ENCODE assay signal across 1 cellular context in genomic region chr6:170026272-170027110, GRCh38.
TF ChIP-seq lines count a peak whose summit lies in the region.

No MANE protein-coding gene starts in this region.

TF ChIP-seq in GM23338, 12 proteins besides CTCF, POLR2A, EP300 and RAD21 (continued from another document):
- TF ChIP-seq, protein P1, sequence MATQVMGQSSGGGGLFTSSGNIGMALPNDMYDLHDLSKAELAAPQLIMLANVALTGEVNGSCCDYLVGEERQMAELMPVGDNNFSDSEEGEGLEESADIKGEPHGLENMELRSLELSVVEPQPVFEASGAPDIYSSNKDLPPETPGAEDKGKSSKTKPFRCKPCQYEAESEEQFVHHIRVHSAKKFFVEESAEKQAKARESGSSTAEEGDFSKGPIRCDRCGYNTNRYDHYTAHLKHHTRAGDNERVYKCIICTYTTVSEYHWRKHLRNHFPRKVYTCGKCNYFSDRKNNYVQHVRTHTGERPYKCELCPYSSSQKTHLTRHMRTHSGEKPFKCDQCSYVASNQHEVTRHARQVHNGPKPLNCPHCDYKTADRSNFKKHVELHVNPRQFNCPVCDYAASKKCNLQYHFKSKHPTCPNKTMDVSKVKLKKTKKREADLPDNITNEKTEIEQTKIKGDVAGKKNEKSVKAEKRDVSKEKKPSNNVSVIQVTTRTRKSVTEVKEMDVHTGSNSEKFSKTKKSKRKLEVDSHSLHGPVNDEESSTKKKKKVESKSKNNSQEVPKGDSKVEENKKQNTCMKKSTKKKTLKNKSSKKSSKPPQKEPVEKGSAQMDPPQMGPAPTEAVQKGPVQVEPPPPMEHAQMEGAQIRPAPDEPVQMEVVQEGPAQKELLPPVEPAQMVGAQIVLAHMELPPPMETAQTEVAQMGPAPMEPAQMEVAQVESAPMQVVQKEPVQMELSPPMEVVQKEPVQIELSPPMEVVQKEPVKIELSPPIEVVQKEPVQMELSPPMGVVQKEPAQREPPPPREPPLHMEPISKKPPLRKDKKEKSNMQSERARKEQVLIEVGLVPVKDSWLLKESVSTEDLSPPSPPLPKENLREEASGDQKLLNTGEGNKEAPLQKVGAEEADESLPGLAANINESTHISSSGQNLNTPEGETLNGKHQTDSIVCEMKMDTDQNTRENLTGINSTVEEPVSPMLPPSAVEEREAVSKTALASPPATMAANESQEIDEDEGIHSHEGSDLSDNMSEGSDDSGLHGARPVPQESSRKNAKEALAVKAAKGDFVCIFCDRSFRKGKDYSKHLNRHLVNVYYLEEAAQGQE (IDR thresholded peaks at IDR 0.05; ENCODE audit: unreplicated experiment) = no peak
- TF ChIP-seq STAT1 (IDR thresholded peaks at IDR 0.05; ENCODE audit: unreplicated experiment) (no peak), EZH2 (IDR thresholded peaks at IDR 0.05; ENCODE audit: low read depth, unreplicated experiment) (no peak), ZNF114 (CRISPR knock-in tag; IDR thresholded peaks at IDR 0.05) (no peak), EZH2phosphoT487 (IDR thresholded peaks at IDR 0.05; ENCODE audit: unreplicated experiment) (no peak), ZNF331 (CRISPR knock-in tag; IDR thresholded peaks at IDR 0.05; ENCODE audit: low read depth) (no peak)
- TF ChIP-seq, protein P2, sequence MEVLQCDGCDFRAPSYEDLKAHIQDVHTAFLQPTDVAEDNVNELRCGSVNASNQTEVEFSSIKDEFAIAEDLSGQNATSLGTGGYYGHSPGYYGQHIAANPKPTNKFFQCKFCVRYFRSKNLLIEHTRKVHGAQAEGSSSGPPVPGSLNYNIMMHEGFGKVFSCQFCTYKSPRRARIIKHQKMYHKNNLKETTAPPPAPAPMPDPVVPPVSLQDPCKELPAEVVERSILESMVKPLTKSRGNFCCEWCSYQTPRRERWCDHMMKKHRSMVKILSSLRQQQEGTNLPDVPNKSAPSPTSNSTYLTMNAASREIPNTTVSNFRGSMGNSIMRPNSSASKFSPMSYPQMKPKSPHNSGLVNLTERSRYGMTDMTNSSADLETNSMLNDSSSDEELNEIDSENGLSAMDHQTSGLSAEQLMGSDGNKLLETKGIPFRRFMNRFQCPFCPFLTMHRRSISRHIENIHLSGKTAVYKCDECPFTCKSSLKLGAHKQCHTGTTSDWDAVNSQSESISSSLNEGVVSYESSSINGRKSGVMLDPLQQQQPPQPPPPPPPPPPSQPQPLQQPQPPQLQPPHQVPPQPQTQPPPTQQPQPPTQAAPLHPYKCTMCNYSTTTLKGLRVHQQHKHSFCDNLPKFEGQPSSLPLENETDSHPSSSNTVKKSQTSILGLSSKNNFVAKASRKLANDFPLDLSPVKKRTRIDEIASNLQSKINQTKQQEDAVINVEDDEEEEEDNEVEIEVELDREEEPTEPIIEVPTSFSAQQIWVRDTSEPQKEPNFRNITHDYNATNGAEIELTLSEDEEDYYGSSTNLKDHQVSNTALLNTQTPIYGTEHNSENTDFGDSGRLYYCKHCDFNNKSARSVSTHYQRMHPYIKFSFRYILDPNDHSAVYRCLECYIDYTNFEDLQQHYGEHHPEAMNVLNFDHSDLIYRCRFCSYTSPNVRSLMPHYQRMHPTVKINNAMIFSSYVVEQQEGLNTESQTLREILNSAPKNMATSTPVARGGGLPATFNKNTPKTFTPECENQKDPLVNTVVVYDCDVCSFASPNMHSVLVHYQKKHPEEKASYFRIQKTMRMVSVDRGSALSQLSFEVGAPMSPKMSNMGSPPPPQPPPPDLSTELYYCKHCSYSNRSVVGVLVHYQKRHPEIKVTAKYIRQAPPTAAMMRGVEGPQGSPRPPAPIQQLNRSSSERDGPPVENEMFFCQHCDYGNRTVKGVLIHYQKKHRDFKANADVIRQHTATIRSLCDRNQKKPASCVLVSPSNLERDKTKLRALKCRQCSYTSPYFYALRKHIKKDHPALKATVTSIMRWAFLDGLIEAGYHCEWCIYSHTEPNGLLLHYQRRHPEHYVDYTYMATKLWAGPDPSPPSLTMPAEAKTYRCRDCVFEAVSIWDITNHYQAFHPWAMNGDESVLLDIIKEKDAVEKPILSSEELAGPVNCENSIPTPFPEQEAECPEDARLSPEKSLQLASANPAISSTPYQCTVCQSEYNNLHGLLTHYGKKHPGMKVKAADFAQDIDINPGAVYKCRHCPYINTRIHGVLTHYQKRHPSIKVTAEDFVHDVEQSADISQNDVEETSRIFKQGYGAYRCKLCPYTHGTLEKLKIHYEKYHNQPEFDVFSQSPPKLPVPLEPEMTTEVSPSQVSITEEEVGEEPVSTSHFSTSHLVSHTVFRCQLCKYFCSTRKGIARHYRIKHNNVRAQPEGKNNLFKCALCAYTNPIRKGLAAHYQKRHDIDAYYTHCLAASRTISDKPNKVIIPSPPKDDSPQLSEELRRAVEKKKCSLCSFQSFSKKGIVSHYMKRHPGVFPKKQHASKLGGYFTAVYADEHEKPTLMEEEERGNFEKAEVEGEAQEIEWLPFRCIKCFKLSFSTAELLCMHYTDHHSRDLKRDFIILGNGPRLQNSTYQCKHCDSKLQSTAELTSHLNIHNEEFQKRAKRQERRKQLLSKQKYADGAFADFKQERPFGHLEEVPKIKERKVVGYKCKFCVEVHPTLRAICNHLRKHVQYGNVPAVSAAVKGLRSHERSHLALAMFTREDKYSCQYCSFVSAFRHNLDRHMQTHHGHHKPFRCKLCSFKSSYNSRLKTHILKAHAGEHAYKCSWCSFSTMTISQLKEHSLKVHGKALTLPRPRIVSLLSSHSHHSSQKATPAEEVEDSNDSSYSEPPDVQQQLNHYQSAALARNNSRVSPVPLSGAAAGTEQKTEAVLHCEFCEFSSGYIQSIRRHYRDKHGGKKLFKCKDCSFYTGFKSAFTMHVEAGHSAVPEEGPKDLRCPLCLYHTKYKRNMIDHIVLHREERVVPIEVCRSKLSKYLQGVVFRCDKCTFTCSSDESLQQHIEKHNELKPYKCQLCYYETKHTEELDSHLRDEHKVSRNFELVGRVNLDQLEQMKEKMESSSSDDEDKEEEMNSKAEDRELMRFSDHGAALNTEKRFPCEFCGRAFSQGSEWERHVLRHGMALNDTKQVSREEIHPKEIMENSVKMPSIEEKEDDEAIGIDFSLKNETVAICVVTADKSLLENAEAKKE (CRISPR knock-in tag; IDR thresholded peaks at IDR 0.05) = no peak
